In genomic region chr17:71864754-71865153, GRCh38 we compare ENCODE assay signal across 37 cellular contexts.
DNase-seq lines count a peak whose midpoint lies in the region; ATAC-seq, FAIRE-seq and TF ChIP-seq lines count a peak whose summit lies in the region.
"Had no signal": no experiment of that assay in that cellular context is flagged by ENCODE, and none has a peak within 500 bp of the region (broad histone marks: within the 10 kb centered on the region; RNA-seq: fewer than 3 reads in every experiment).

No MANE protein-coding gene starts in this region.

- no peaks in the 10 kb centered on the region for H3K4me1 Mint-ChIP-seq in endodermal cell
- H3K4me1 Mint-ChIP-seq: B cell; CD14-positive monocyte; CD4-positive, alpha-beta memory T cell; CD4-positive, CD25-positive, alpha-beta regulatory T cell; CD8-positive, alpha-beta memory T cell had no signal

- H3K9ac ChIP-seq in GM12878 (ENCODE audit: control insufficient read depth, insufficient read depth, low read length) (no peak overlapping the region), endodermal cell (ENCODE audit: extremely low read depth, low read length, poor library complexity, severe bottlenecking) (no peak overlapping the region), trophoblast cell (ENCODE audit: low read length) (no peak overlapping the region)
- H3K9ac ChIP-seq: BLaER1; BLaER1 treated with 17β-estradiol and CSF1 and Interleukin-3, amounts not matched to agents 10 nM and 100 nM had no signal

- H2AFZ ChIP-seq in GM12878 (ENCODE audit: control insufficient read depth, low read depth, low read length) (no peak overlapping the region), trophoblast cell (ENCODE audit: insufficient read depth, low read length, poor library complexity) (no peak overlapping the region)

- H3K4me3 Mint-ChIP-seq in endodermal cell: no peak overlapping the region
- H3K4me3 Mint-ChIP-seq: B cell; CD14-positive monocyte; CD4-positive, alpha-beta memory T cell; CD4-positive, alpha-beta T cell; CD4-positive, CD25-positive, alpha-beta regulatory T cell; CD8-positive, alpha-beta memory T cell; CD8-positive, alpha-beta T cell had no signal

- H3K36me3 ChIP-seq in GM12878 (ENCODE audit: control insufficient read depth in 2 of 2, insufficient read depth in 2 of 2, low read length in 1 of 2): no peaks in the 10 kb centered on the region
- H3K36me3 ChIP-seq in endodermal cell (ENCODE audit: control insufficient read depth, insufficient read depth, low read length): no peaks in the 10 kb centered on the region
- no peaks in the 10 kb centered on the region for H3K36me3 ChIP-seq in trophoblast cell (ENCODE audit: control insufficient read depth in 1 of 2, insufficient read depth in 2 of 2, low read length in 2 of 2)
- no peaks in the 10 kb centered on the region for H3K36me3 ChIP-seq in spleen
- H3K36me3 ChIP-seq: BE2C; BLaER1; BLaER1 treated with 17β-estradiol and CSF1 and Interleukin-3, amounts not matched to agents 10 nM and 100 nM had no signal

- in situ Hi-C loops in GM12878 (cut with MboI): no loop called here

- no peak overlapping the region for H3K27ac ChIP-seq in GM12878 (ENCODE audit: control insufficient read depth, insufficient read depth)
- peak overlapping the region; percentile 29 for H3K27ac ChIP-seq in endodermal cell (ENCODE audit: low read depth, low read length)
- no peak overlapping the region for H3K27ac ChIP-seq in trophoblast cell (ENCODE audit: low read depth, low read length)
- no peak overlapping the region for H3K27ac ChIP-seq in spleen
- H3K27ac ChIP-seq: 22Rv1; A549; BLaER1; BLaER1 treated with 17β-estradiol and CSF1 and Interleukin-3, amounts not matched to agents 10 nM and 100 nM; C4-2B had no signal

- no peak for FAIRE-seq in GM12878 (lab: Jason Lieb, UNC)
- FAIRE-seq: A204.1, A549, D721Med had no signal

- H3K27me3 Mint-ChIP-seq in endodermal cell (ENCODE audit: insufficient read depth): no peaks in the 10 kb centered on the region
- H3K27me3 Mint-ChIP-seq: B cell; CD4-positive, alpha-beta memory T cell; CD4-positive, alpha-beta T cell; CD4-positive, CD25-positive, alpha-beta regulatory T cell had no signal

- intact Hi-C loops in GM12878 (cut with micrococcal nuclease; ENCODE audit: unreplicated experiment): no loop called here
- intact Hi-C loops in spleen (cut with DNase I; ENCODE audit: low total_unique reads): no loop called here

- H3K79me2 ChIP-seq in GM12878 (ENCODE audit: control insufficient read depth, insufficient read depth, low read length) (no peaks in the 10 kb centered on the region), trophoblast cell (ENCODE audit: control insufficient read depth, insufficient read depth, low read length, poor library complexity) (no peaks in the 10 kb centered on the region)

- H3K4me1 ChIP-seq in GM12878 (ENCODE audit: control insufficient read depth, insufficient read depth, low read length) (no peaks in the 10 kb centered on the region), endodermal cell (ENCODE audit: control insufficient read depth, insufficient read depth, low read length) (no peaks in the 10 kb centered on the region), trophoblast cell (ENCODE audit: control insufficient read depth in 1 of 2, insufficient read depth in 2 of 2, low read length in 2 of 2) (peaks cover 0 to 2% of the 10 kb centered on the region in 2 experiments), spleen (no peaks in the 10 kb centered on the region)
- H3K4me1 ChIP-seq: A549; BLaER1; BLaER1 treated with 17β-estradiol and CSF1 and Interleukin-3, amounts not matched to agents 10 nM and 100 nM; Caco-2 had no signal

- H4K12ac ChIP-seq in trophoblast cell (ENCODE audit: low read depth, low read length): no peak overlapping the region

- H3K36me3 Mint-ChIP-seq in endodermal cell (ENCODE audit: low read depth): no peaks in the 10 kb centered on the region
- H3K36me3 Mint-ChIP-seq: CD14-positive monocyte; CD4-positive, alpha-beta memory T cell; CD4-positive, CD25-positive, alpha-beta regulatory T cell; CD8-positive, alpha-beta memory T cell; CD8-positive, alpha-beta T cell had no signal

- no peak overlapping the region for H3K18ac ChIP-seq in trophoblast cell (ENCODE audit: low read length)

- no peak overlapping the region for H3K14ac ChIP-seq in trophoblast cell (ENCODE audit: low read length)

- POLR2A ChIA-PET in GM12878 (lab: Charles Lee): interaction anchor here (0.5 kb wide), 1 partner anchor 1555 kb away, joined by 3 read pairs; no protein-coding TSS in a partner anchor

- peaks cover 3% of the 10 kb centered on the region for H3K79me1 ChIP-seq in trophoblast cell (ENCODE audit: low read length)

- SMC1A ChIA-PET in GM12878 (lab: Charles Lee; ENCODE audit: uncharacterized antibody, unreplicated experiment): no interaction called here

- H3K9me3 Mint-ChIP-seq in endodermal cell: no peaks in the 10 kb centered on the region
- H3K9me3 Mint-ChIP-seq: CD4-positive, alpha-beta memory T cell; CD4-positive, alpha-beta T cell; CD8-positive, alpha-beta T cell had no signal

- TF ChIP-seq POLR2A in GM12878 (IDR thresholded peaks at IDR 0.05; ENCODE audit: low read depth, low read length): no peak
- no peak for TF ChIP-seq POLR2A in spleen (IDR thresholded peaks at IDR 0.05)

- H3K4me3 ChIP-seq in GM12878 (no peak overlapping the region), endodermal cell (ENCODE audit: low read length) (no peak overlapping the region), trophoblast cell (ENCODE audit: low read depth, low read length) (no peak overlapping the region), spleen (no peak overlapping the region)
- H3K4me3 ChIP-seq: A549; BLaER1; BLaER1 treated with 17β-estradiol and CSF1 and Interleukin-3, amounts not matched to agents 10 nM and 100 nM had no signal

- CTCF ChIA-PET in GM12878 (lab: Yijun Ruan, JAX): no interaction called here

- H3K9me3 ChIP-seq in GM12878 (replicated peaks; ENCODE audit: control insufficient read depth, insufficient read depth, low read length): no peaks in the 10 kb centered on the region
- H3K9me3 ChIP-seq in endodermal cell (ENCODE audit: control insufficient read depth, low read length): no peaks in the 10 kb centered on the region
- no peaks in the 10 kb centered on the region for H3K9me3 ChIP-seq in trophoblast cell (ENCODE audit: insufficient read depth, low read depth, low read length)
- H3K9me3 ChIP-seq in spleen: no peaks in the 10 kb centered on the region
- H3K9me3 ChIP-seq: A549; BE2C; BLaER1; BLaER1 treated with 17β-estradiol and CSF1 and Interleukin-3, amounts not matched to agents 10 nM and 100 nM; Caco-2 had no signal

- no peak overlapping the region for H3K27ac Mint-ChIP-seq in endodermal cell
- H3K27ac Mint-ChIP-seq: B cell; CD14-positive monocyte; CD4-positive, alpha-beta memory T cell; CD4-positive, alpha-beta T cell; CD4-positive, CD25-positive, alpha-beta regulatory T cell; CD8-positive, alpha-beta memory T cell; CD8-positive, alpha-beta T cell had no signal

- RAD21 ChIA-PET in GM12878 (lab: Charles Lee; ENCODE audit: unreplicated experiment): interaction anchor here (0.9 kb wide), 1 partner anchor 9 kb away, joined by 3 read pairs; no protein-coding TSS in a partner anchor

- H3K4ac ChIP-seq in trophoblast cell (ENCODE audit: low read depth, low read length): no peak overlapping the region

- H4K20me1 ChIP-seq in GM12878 (ENCODE audit: control insufficient read depth, insufficient read depth): no peaks in the 10 kb centered on the region
- H4K20me1 ChIP-seq: BLaER1; BLaER1 treated with 17β-estradiol and CSF1 and Interleukin-3, amounts not matched to agents 10 nM and 100 nM had no signal

- TF ChIP-seq EP300 in GM12878 (IDR thresholded peaks at IDR 0.05; ENCODE audit: borderline replicate concordance in 1 of 2, control insufficient read depth in 1 of 2, low read depth in 2 of 2, low read length in 2 of 2): no peak

- H2BK5ac ChIP-seq in trophoblast cell (ENCODE audit: low read depth, low read length, poor library complexity): no peak overlapping the region

- H3K23ac ChIP-seq in trophoblast cell (ENCODE audit: low read length): no peak overlapping the region

- H2AK5ac ChIP-seq in trophoblast cell (ENCODE audit: low read length): no peak overlapping the region

- no peak overlapping the region for H2BK120ac ChIP-seq in trophoblast cell (ENCODE audit: insufficient read depth, low read length, poor library complexity)

- WGBS in GM12878 (ENCODE audit: insufficient coverage, insufficient replicate concordance, low lambda C conversion rate, missing lambda C conversion rate): 0% methylated on average over 2 of the region's 2 CpGs
- WGBS in endodermal cell (ENCODE audit: insufficient coverage in 1 of 2, insufficient read length in 1 of 2), 2 experiments: 81 to 83% methylated on average over 2 of the region's 2 CpGs
- no CpG with 5 or more reads among the region's 2 CpGs for WGBS in trophoblast cell (ENCODE audit: extremely low coverage, insufficient coverage, insufficient read length)
- 60 to 73% (median 66%) methylated on average over 2 of the region's 2 CpGs for WGBS in spleen, 5 donors

- H3K27me3 ChIP-seq in GM12878 (replicated peaks in 1 of 2; ENCODE audit: control insufficient read depth in 2 of 2, insufficient read depth in 2 of 2, low read length in 1 of 2): no peaks in the 10 kb centered on the region
- H3K27me3 ChIP-seq in endodermal cell (ENCODE audit: control insufficient read depth, insufficient read depth, low read length, poor library complexity, severe bottlenecking): no peaks in the 10 kb centered on the region
- no peaks in the 10 kb centered on the region for H3K27me3 ChIP-seq in trophoblast cell (ENCODE audit: insufficient read depth, low read length)
- H3K27me3 ChIP-seq in spleen (replicated peaks in 1 of 7): no peaks in the 10 kb centered on the region
- H3K27me3 ChIP-seq: BE2C; BLaER1; BLaER1 treated with 17β-estradiol and CSF1 and Interleukin-3, amounts not matched to agents 10 nM and 100 nM had no signal

- TF ChIP-seq RAD21 in GM12878 (IDR thresholded peaks at IDR 0.05; ENCODE audit: insufficient read depth, low read depth, low read length): no peak

- peak overlapping the region; percentile 31 for H2BK12ac ChIP-seq in trophoblast cell (ENCODE audit: low read length)

- H3K4me2 ChIP-seq in GM12878 (ENCODE audit: control insufficient read depth, insufficient read depth): no peak overlapping the region
- no peak overlapping the region for H3K4me2 ChIP-seq in trophoblast cell (ENCODE audit: low read length)
- H3K4me2 ChIP-seq: A549; BLaER1; BLaER1 treated with 17β-estradiol and CSF1 and Interleukin-3, amounts not matched to agents 10 nM and 100 nM had no signal

- TF ChIP-seq CTCF in GM12878 (IDR thresholded peaks at IDR 0.05 in 2 of 3, conservative IDR thresholded peaks at IDR 0.05 in 1 of 3; ENCODE audit: control insufficient read depth in 2 of 3, extremely low read depth in 1 of 3, insufficient read depth in 1 of 3, low read depth in 3 of 3, low read length in 3 of 3) (no peak), endodermal cell (conservative IDR thresholded peaks at IDR 0.05) (no peak), spleen (IDR thresholded peaks at IDR 0.05 in 8 of 11, conservative IDR thresholded peaks at IDR 0.05 in 3 of 11) (no peak)

- no peak overlapping the region for H4K8ac ChIP-seq in trophoblast cell (ENCODE audit: low read depth, low read length)

- no peak overlapping the region for H4K91ac ChIP-seq in trophoblast cell (ENCODE audit: low read depth, low read length)

- no TSS peak for BruUV-seq in GM12878 (replicated peaks; lab: Mats Ljungman, UMichigan)

- DNase-seq in GM12878 (ENCODE audit: low read depth, low spot score) (no peak), endodermal cell (no peak), trophoblast cell (no peak), spleen (no peak), hepatic stellate cell (ENCODE audit: low spot score) (no peak), AG20443 (ENCODE audit: low spot score) (no peak)
- DNase-seq: 8988T; ACHN; AML-193; BE2C; C1 segment of cervical spinal cord; Caco-2; Calu3; CD4-positive, alpha-beta memory T cell; CD4-positive, alpha-beta T cell; CD4-positive, CD25-positive, alpha-beta regulatory T cell; CD8-positive, alpha-beta memory T cell; CD8-positive, alpha-beta T cell; COR-L47; DMS 273 treated with DMSO at 0.1 percent for 48 hours; DMS153; DMS53; DMS79; DMS79 treated with DMSO at 0.1 percent for 48 hours; DND-41; EL had no signal

- peak; percentile 72 for ATAC-seq in GM18868 (IDR thresholded peaks at IDR 0.05; ENCODE audit: unreplicated experiment)
- ATAC-seq in GM12878: peak; percentile 73
- no peak for ATAC-seq in HG02840 (IDR thresholded peaks at IDR 0.05; ENCODE audit: low FRiP score, unreplicated experiment)
- ATAC-seq: A549; CD8-positive, alpha-beta T cell had no signal
